21 cellular contexts compared by ENCODE assay signal in the genomic region with DNA sequence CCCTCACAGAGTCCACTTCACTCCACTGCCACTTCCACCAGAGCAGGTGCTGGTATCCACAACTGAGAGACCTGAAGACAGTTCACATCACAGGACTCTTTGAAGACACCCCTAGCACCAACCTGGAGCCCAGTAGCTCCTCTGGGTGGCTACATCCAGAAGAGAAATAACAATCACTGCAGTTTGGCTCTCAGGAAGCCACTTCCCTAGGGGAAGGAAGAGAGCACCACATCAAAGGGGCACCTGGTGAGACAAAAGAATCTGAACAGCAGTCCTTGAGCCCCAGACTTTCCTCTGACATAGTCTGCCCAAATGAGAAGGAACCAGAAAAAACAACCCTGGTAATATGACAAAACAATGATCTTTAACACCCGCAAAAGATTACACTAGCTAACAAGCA.
"Had no signal": no experiment of that assay in that cellular context is flagged by ENCODE, and none has a peak within 500 bp of the region (broad histone marks: within the 10 kb centered on the region; RNA-seq: fewer than 3 reads in every experiment).

No MANE protein-coding gene starts in this region.

- DNase-seq: activated CD4-positive, alpha-beta memory T cell treated with anti-CD3 and anti-CD28 coated beads for 36 hours; activated CD4-positive, alpha-beta T cell treated with anti-CD3 and anti-CD28 coated beads, Interleukin-2, amount 10 ng/mL, durations not matched to agents 7 days and 5 days; activated CD4-positive, CD25-positive, alpha-beta regulatory T cell; activated CD8-positive, alpha-beta memory T cell treated with anti-CD3 and anti-CD28 coated beads, Interleukin-2, amount 50 U/mL, for 4 hours; activated naive CD8-positive, alpha-beta T cell treated with anti-CD3 and anti-CD28 coated beads for 36 hours; activated T-cell treated with anti-CD3 and anti-CD28 coated beads, Interleukin-2, amount 50 U/mL, for 72 hours; anterior cingulate cortex; KG1; NCI-H1048; NCI-H146; NCI-H187 treated with DMSO at 0.1 percent for 48 hours; NCI-H2081 treated with DMSO at 0.1 percent for 48 hours; NCI-H446; NCI-H524; PC-3; SHP77; SW 1271 had no signal

- ATAC-seq: activated T-cell treated with anti-CD3 and anti-CD28 coated beads, Interleukin-2, amount 50 U/mL, for 72 hours; PC-3; SK-N-SH treated with all-trans-retinoic acid at 6 μM for 48 hours had no signal

- H3K27ac Mint-ChIP-seq: activated CD4-positive, alpha-beta memory T cell treated with anti-CD3 and anti-CD28 coated beads for 36 hours; activated CD4-positive, alpha-beta T cell treated with anti-CD3 and anti-CD28 coated beads, Interleukin-2, amount 10 ng/mL, durations not matched to agents 7 days and 5 days; activated naive CD8-positive, alpha-beta T cell treated with anti-CD3 and anti-CD28 coated beads for 36 hours; activated T-cell treated with anti-CD3 and anti-CD28 coated beads, Interleukin-2, amount 50 U/mL, for 72 hours; T-helper 1 cell treated with Interleukin-12 subunit alpha and Interleukin-12 subunit beta and Interleukin-4 antibody, amounts not matched to agents 30 μg/mL and 1 μg/mL, for 36 hours had no signal

- H3K36me3 ChIP-seq: SJSA1 had no signal

- H3K27ac ChIP-seq: SJSA1, VCaP had no signal

- H3K27me3 ChIP-seq: SJSA1 had no signal

- H3K4me3 ChIP-seq: SJSA1 had no signal

- H3K4me3 Mint-ChIP-seq: activated CD4-positive, alpha-beta memory T cell treated with anti-CD3 and anti-CD28 coated beads for 36 hours; activated CD4-positive, alpha-beta T cell treated with anti-CD3 and anti-CD28 coated beads, Interleukin-2, amount 10 ng/mL, durations not matched to agents 7 days and 5 days; activated naive CD8-positive, alpha-beta T cell treated with anti-CD3 and anti-CD28 coated beads for 36 hours; activated T-cell treated with anti-CD3 and anti-CD28 coated beads, Interleukin-2, amount 50 U/mL, for 72 hours; T-helper 1 cell treated with Interleukin-12 subunit alpha and Interleukin-12 subunit beta and Interleukin-4 antibody, amounts not matched to agents 30 μg/mL and 1 μg/mL, for 36 hours had no signal

- H3K4me1 ChIP-seq: SJSA1 had no signal
